In the genomic region with DNA sequence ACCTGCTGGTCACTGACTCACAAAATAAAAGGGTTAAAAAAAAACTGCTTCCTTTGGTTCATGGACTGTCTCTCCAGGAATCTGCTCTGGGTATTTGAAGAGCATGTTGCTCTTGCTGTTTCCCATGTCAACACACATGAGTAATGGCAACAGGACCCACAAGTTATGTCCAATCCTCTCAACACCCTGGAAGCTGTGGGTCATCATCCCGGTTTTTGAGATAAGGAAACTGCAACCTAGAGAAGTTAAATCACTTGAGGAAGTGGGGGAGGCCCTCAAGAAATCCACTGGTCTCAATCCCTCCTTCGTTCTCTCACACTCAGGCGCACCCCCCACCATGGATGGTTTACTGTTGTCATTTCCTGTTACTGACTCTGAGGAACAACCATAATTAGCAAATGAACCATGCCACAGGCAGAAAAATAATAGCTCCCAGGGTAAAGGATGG, we compare ENCODE assay signal across 1 cellular context.
TF ChIP-seq lines count a peak whose summit lies in the region.

No MANE protein-coding gene starts in this region.

TF ChIP-seq in K562, 482 proteins besides CTCF, POLR2A, EP300 and RAD21 (continued from another document and continues in another):
- no peak for TF ChIP-seq MEF2D (tag; conservative IDR thresholded peaks at IDR 0.05; ENCODE audit: low read depth)
- TF ChIP-seq ELF4 (CRISPR knock-in tag; IDR thresholded peaks at IDR 0.05): no peak
- TF ChIP-seq ZSCAN29 (IDR thresholded peaks at IDR 0.05): no peak
- TF ChIP-seq GABPA (tag; conservative IDR thresholded peaks at IDR 0.05; ENCODE audit: low read depth): peak; percentile 77
- no peak for TF ChIP-seq HNRNPK (IDR thresholded peaks at IDR 0.05; ENCODE audit: low read depth, low read length, poor library complexity, severe bottlenecking)
- TF ChIP-seq DMBX1 (CRISPR knock-in tag; IDR thresholded peaks at IDR 0.05; ENCODE audit: borderline replicate concordance): no peak
- TF ChIP-seq ETS1 (conservative IDR thresholded peaks at IDR 0.05; ENCODE audit: control insufficient read depth, low read depth, low read length): no peak
- peak; percentile 38 for TF ChIP-seq CXXC5 (CRISPR knock-in tag; IDR thresholded peaks at IDR 0.05)
- no peak for TF ChIP-seq KDM4B (IDR thresholded peaks at IDR 0.05; ENCODE audit: borderline replicate concordance in 2 of 2, low read depth in 1 of 2)
- TF ChIP-seq ZBTB1 (CRISPR knock-in tag; IDR thresholded peaks at IDR 0.05; ENCODE audit: borderline replicate concordance, low read depth): no peak
- no peak for TF ChIP-seq TARDBP (IDR thresholded peaks at IDR 0.05)
- no peak for TF ChIP-seq SMAD1 (IDR thresholded peaks at IDR 0.05; ENCODE audit: low read depth, low read length, partially characterized antibody)
- TF ChIP-seq STAT5B (CRISPR knock-in tag; IDR thresholded peaks at IDR 0.05): no peak
- no peak for TF ChIP-seq MEF2A (IDR thresholded peaks at IDR 0.05; ENCODE audit: control insufficient read depth, low read depth, low read length)
- TF ChIP-seq ZSCAN32 (CRISPR knock-in tag; IDR thresholded peaks at IDR 0.05): no peak
- TF ChIP-seq ILF3 (IDR thresholded peaks at IDR 0.05; ENCODE audit: borderline replicate concordance): no peak
- peak; percentile 57; the same call in 1 of the 2 replicates for TF ChIP-seq TEAD4 (IDR thresholded peaks at IDR 0.05; ENCODE audit: low read length)
- no peak for TF ChIP-seq TEAD4 (CRISPR knock-in tag; IDR thresholded peaks at IDR 0.05; ENCODE audit: borderline replicate concordance)
- no peak for TF ChIP-seq XRCC5 (IDR thresholded peaks at IDR 0.05; ENCODE audit: low read depth, low read length)
- no peak for TF ChIP-seq THRB (CRISPR knock-in tag; conservative IDR thresholded peaks at IDR 0.05)
- TF ChIP-seq ETS2 (tag; IDR thresholded peaks at IDR 0.05; ENCODE audit: borderline replicate concordance, poor library complexity, severe bottlenecking): no peak
- TF ChIP-seq, protein P1, sequence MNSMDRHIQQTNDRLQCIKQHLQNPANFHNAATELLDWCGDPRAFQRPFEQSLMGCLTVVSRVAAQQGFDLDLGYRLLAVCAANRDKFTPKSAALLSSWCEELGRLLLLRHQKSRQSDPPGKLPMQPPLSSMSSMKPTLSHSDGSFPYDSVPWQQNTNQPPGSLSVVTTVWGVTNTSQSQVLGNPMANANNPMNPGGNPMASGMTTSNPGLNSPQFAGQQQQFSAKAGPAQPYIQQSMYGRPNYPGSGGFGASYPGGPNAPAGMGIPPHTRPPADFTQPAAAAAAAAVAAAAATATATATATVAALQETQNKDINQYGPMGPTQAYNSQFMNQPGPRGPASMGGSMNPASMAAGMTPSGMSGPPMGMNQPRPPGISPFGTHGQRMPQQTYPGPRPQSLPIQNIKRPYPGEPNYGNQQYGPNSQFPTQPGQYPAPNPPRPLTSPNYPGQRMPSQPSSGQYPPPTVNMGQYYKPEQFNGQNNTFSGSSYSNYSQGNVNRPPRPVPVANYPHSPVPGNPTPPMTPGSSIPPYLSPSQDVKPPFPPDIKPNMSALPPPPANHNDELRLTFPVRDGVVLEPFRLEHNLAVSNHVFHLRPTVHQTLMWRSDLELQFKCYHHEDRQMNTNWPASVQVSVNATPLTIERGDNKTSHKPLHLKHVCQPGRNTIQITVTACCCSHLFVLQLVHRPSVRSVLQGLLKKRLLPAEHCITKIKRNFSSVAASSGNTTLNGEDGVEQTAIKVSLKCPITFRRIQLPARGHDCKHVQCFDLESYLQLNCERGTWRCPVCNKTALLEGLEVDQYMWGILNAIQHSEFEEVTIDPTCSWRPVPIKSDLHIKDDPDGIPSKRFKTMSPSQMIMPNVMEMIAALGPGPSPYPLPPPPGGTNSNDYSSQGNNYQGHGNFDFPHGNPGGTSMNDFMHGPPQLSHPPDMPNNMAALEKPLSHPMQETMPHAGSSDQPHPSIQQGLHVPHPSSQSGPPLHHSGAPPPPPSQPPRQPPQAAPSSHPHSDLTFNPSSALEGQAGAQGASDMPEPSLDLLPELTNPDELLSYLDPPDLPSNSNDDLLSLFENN (IDR thresholded peaks at IDR 0.05; ENCODE audit: low read depth in 2 of 2, low read length in 2 of 2): no peak
- TF ChIP-seq SMARCA4 (IDR thresholded peaks at IDR 0.05): peak; percentile 74; the same call in 1 of the 2 replicates
- TF ChIP-seq PHF21A (IDR thresholded peaks at IDR 0.05; ENCODE audit: borderline replicate concordance, low read depth): no peak
- no peak for TF ChIP-seq NONO (IDR thresholded peaks at IDR 0.05; ENCODE audit: low read depth in 2 of 2, low read length in 1 of 2)
- TF ChIP-seq RCOR1 (IDR thresholded peaks at IDR 0.05; ENCODE audit: borderline replicate concordance in 1 of 2, low read depth in 2 of 2, low read length in 2 of 2): peak in 1 of 2 experiments; percentile 87; a peak in 2 of 4 replicates
- TF ChIP-seq ZNF239 (CRISPR knock-in tag; IDR thresholded peaks at IDR 0.05): no peak
- TF ChIP-seq BACH1 (tag; IDR thresholded peaks at IDR 0.05): peak; percentile 32; the same call in 1 of the 2 replicates
- TF ChIP-seq SMARCC2 (IDR thresholded peaks at IDR 0.05; ENCODE audit: low read depth): peak; percentile 72; the same call in 1 of the 2 replicates
- no peak for TF ChIP-seq FOXA1 (IDR thresholded peaks at IDR 0.05; ENCODE audit: borderline replicate concordance)
- no peak for TF ChIP-seq ZNF592 (IDR thresholded peaks at IDR 0.05)
- peak; percentile 65 for TF ChIP-seq TCF3 (CRISPR knock-in tag; IDR thresholded peaks at IDR 0.05)
- TF ChIP-seq TAF7 (tag; IDR thresholded peaks at IDR 0.05): no peak
- TF ChIP-seq HNRNPL (IDR thresholded peaks at IDR 0.05; ENCODE audit: low read depth, low read length): no peak
- TF ChIP-seq SMARCA5 (IDR thresholded peaks at IDR 0.05): no peak
- no peak for TF ChIP-seq E2F8 (IDR thresholded peaks at IDR 0.05; ENCODE audit: low read depth, partially characterized antibody)
- TF ChIP-seq, protein P2, sequence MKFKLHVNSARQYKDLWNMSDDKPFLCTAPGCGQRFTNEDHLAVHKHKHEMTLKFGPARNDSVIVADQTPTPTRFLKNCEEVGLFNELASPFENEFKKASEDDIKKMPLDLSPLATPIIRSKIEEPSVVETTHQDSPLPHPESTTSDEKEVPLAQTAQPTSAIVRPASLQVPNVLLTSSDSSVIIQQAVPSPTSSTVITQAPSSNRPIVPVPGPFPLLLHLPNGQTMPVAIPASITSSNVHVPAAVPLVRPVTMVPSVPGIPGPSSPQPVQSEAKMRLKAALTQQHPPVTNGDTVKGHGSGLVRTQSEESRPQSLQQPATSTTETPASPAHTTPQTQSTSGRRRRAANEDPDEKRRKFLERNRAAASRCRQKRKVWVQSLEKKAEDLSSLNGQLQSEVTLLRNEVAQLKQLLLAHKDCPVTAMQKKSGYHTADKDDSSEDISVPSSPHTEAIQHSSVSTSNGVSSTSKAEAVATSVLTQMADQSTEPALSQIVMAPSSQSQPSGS (CRISPR knock-in tag; IDR thresholded peaks at IDR 0.05): no peak
- TF ChIP-seq E2F4 (CRISPR knock-in tag; IDR thresholded peaks at IDR 0.05; ENCODE audit: low read depth): no peak
- no peak for TF ChIP-seq KAT2B (IDR thresholded peaks at IDR 0.05; ENCODE audit: low read depth, low read length)
- TF ChIP-seq NR3C1 (CRISPR knock-in tag; IDR thresholded peaks at IDR 0.05): no peak
- no peak for TF ChIP-seq HNRNPLL (IDR thresholded peaks at IDR 0.05; ENCODE audit: low read depth, low read length, poor library complexity, severe bottlenecking)
- TF ChIP-seq XRCC4 (IDR thresholded peaks at IDR 0.05; ENCODE audit: extremely low read depth, insufficient read depth, insufficient read length): no peak
- no peak for TF ChIP-seq ZNF717 (CRISPR knock-in tag; IDR thresholded peaks at IDR 0.05)
- TF ChIP-seq, protein P3, sequence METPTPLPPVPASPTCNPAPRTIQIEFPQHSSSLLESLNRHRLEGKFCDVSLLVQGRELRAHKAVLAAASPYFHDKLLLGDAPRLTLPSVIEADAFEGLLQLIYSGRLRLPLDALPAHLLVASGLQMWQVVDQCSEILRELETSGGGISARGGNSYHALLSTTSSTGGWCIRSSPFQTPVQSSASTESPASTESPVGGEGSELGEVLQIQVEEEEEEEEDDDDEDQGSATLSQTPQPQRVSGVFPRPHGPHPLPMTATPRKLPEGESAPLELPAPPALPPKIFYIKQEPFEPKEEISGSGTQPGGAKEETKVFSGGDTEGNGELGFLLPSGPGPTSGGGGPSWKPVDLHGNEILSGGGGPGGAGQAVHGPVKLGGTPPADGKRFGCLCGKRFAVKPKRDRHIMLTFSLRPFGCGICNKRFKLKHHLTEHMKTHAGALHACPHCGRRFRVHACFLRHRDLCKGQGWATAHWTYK (CRISPR knock-in tag; IDR thresholded peaks at IDR 0.05): no peak
- TF ChIP-seq ZNF174 (CRISPR knock-in tag; IDR thresholded peaks at IDR 0.05): no peak
- no peak for TF ChIP-seq GTF2B (IDR thresholded peaks at IDR 0.05; ENCODE audit: extremely low read depth, insufficient read length)
- TF ChIP-seq SREBF2 (CRISPR knock-in tag; IDR thresholded peaks at IDR 0.05): no peak
